Comparison of ENCODE assay signal across 26 cellular contexts in the genomic region with DNA sequence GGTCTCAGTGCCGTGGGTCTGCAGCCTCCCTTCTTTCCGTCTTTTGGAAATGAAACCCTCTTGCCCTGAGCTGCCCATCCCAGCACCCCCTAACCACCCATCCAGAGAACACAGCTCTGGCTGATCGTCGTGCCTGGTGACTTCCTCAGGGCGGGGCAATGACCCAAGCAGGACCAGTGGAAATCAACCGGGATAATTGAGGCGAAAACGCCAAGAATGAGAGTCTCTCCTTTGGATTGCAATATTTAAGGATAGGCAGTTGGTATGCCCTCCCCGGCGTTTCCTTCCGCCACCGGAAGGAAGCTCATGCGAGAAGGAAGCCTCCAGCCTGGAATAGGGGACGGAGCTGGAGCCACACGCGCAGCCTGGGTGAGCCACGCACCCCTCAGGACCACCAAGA.
DNase-seq lines count a peak whose midpoint lies in the region; ATAC-seq, FAIRE-seq and TF ChIP-seq lines count a peak whose summit lies in the region.
"Had no signal": no experiment of that assay in that cellular context is flagged by ENCODE, and none has a peak within 500 bp of the region (broad histone marks: within the 10 kb centered on the region; RNA-seq: fewer than 3 reads in every experiment).

No MANE protein-coding gene starts in this region.

- H3K27me3 ChIP-seq in mesenchymal stem cell (ENCODE audit: control insufficient read depth in 1 of 2, insufficient read depth in 1 of 2, low read length in 2 of 2) (peaks cover 0 to 23% of the 10 kb centered on the region in 2 experiments), testis (no peaks in the 10 kb centered on the region), MM.1S (replicated peaks; ENCODE audit: insufficient read depth, low read length) (no peaks in the 10 kb centered on the region)
- H3K27me3 ChIP-seq: BLaER1 treated with 17β-estradiol and CSF1 and Interleukin-3, amounts not matched to agents 10 nM and 100 nM had no signal

- no peaks in the 10 kb centered on the region for H3K9me2 ChIP-seq in MM.1S (replicated peaks; ENCODE audit: insufficient read depth, low read length)

- no peaks in the 10 kb centered on the region for H3K79me1 ChIP-seq in mesenchymal stem cell (replicated peaks; ENCODE audit: low read length, poor library complexity, severe bottlenecking)

- H3K4me2 ChIP-seq in mesenchymal stem cell (ENCODE audit: low read length, poor library complexity, severe bottlenecking) (no peak overlapping the region), MM.1S (ENCODE audit: low read depth, low read length) (no peak overlapping the region)
- H3K4me2 ChIP-seq: BLaER1 treated with 17β-estradiol and CSF1 and Interleukin-3, amounts not matched to agents 10 nM and 100 nM had no signal

- no peak overlapping the region for H3K23ac ChIP-seq in mesenchymal stem cell (ENCODE audit: low read length in 2 of 2)

- H2BK15ac ChIP-seq in mesenchymal stem cell (ENCODE audit: low read depth, poor library complexity, severe bottlenecking) = no peak overlapping the region

- H3K36me3 ChIP-seq in mesenchymal stem cell (ENCODE audit: control insufficient read depth in 1 of 2, insufficient read depth in 2 of 2, low read depth in 1 of 2, low read length in 2 of 2) (no peaks in the 10 kb centered on the region), testis (ENCODE audit: low read depth, missing control alignments) (no peaks in the 10 kb centered on the region), MM.1S (replicated peaks; ENCODE audit: insufficient read depth, low read length) (no peaks in the 10 kb centered on the region)
- H3K36me3 ChIP-seq: BLaER1 treated with 17β-estradiol and CSF1 and Interleukin-3, amounts not matched to agents 10 nM and 100 nM had no signal

- H4K8ac ChIP-seq in mesenchymal stem cell (ENCODE audit: low read length) = no peak overlapping the region

- intact Hi-C loops in testis (cut with DNase I; ENCODE audit: low total_unique reads) = no loop called here

- peak overlapping the region; percentile 10 for H2BK5ac ChIP-seq in mesenchymal stem cell (ENCODE audit: low read depth, low read length, poor library complexity, severe bottlenecking)

- FAIRE-seq in RCC 7860 (lab: Jason Lieb, UNC) = peak; percentile 88
- FAIRE-seq: A549, GM12878, GM12892, GM18507, GM19239 had no signal

- no peak for TF ChIP-seq POLR2A in testis (IDR thresholded peaks at IDR 0.05)

- no peaks in the 10 kb centered on the region for H4K20me1 ChIP-seq in MM.1S (ENCODE audit: insufficient read depth, low read length)
- H4K20me1 ChIP-seq: BLaER1 treated with 17β-estradiol and CSF1 and Interleukin-3, amounts not matched to agents 10 nM and 100 nM had no signal

- no peaks in the 10 kb centered on the region for H3F3A ChIP-seq in MM.1S (ENCODE audit: insufficient read depth, low read length)

- H3K79me2 ChIP-seq in MM.1S (ENCODE audit: low read length) = no peaks in the 10 kb centered on the region

- no peak overlapping the region for H2BK120ac ChIP-seq in mesenchymal stem cell (ENCODE audit: low read depth, low read length)

- DNase-seq in Caki2 (ENCODE audit: low read depth) (peak; percentile 84), RCC 7860 (ENCODE audit: low spot score) (peak; percentile 75), mesenchymal stem cell (no peak), testis (peak; percentile 34), MM.1S (no peak)
- no peak for DNase-seq in effector CD4-positive, alpha-beta T cell
- DNase-seq: AML-193; Caco-2; CD4-positive, alpha-beta T cell; CD8-positive, alpha-beta T cell; DMS 273 treated with DMSO at 0.1 percent for 48 hours; DMS153; DMS53; DMS79; DND-41; EL; GDM1 had no signal

- H3K9ac ChIP-seq in mesenchymal stem cell (ENCODE audit: low read length) (no peak overlapping the region), MM.1S (ENCODE audit: low read length) (no peak overlapping the region)
- H3K9ac ChIP-seq: BLaER1 treated with 17β-estradiol and CSF1 and Interleukin-3, amounts not matched to agents 10 nM and 100 nM had no signal

- H2BK12ac ChIP-seq in mesenchymal stem cell (ENCODE audit: low read length in 2 of 2) = no peak overlapping the region

- no peak overlapping the region for H3K18ac ChIP-seq in mesenchymal stem cell (ENCODE audit: low read depth in 1 of 2, low read length in 2 of 2)

- peak overlapping the region; percentile 82 for H3K27ac ChIP-seq in mesenchymal stem cell (ENCODE audit: low read length, poor library complexity, severe bottlenecking)
- no peak overlapping the region for H3K27ac ChIP-seq in testis
- H3K27ac ChIP-seq in MM.1S (ENCODE audit: low read length) = no peak overlapping the region
- H3K27ac ChIP-seq: 22Rv1; A549; BLaER1 treated with 17β-estradiol and CSF1 and Interleukin-3, amounts not matched to agents 10 nM and 100 nM; C4-2B had no signal

- TF ChIP-seq CTCF in testis (IDR thresholded peaks at IDR 0.05) (no peak), MM.1S (IDR thresholded peaks at IDR 0.05; ENCODE audit: low read length) (no peak)

- H3K4ac ChIP-seq in mesenchymal stem cell (ENCODE audit: low read depth in 1 of 2, low read length in 2 of 2) = no peak overlapping the region

- H3K4me3 ChIP-seq in mesenchymal stem cell (ENCODE audit: insufficient read depth in 1 of 2, low read depth in 1 of 2, low read length in 2 of 2) (no peak overlapping the region), testis (peak overlapping the region; percentile 0 to 45), MM.1S (ENCODE audit: low read length) (no peak overlapping the region)
- H3K4me3 ChIP-seq: A549; BLaER1 treated with 17β-estradiol and CSF1 and Interleukin-3, amounts not matched to agents 10 nM and 100 nM; GM12878 had no signal

- WGBS in mesenchymal stem cell = 92% methylated on average over 17 of the region's 17 CpGs
- 60 to 71% methylated on average over 15 to 17 of the region's 17 CpGs for WGBS in testis, 2 donors

- ATAC-seq in GM18907 (IDR thresholded peaks at IDR 0.05; ENCODE audit: unreplicated experiment) = no peak
- ATAC-seq: A549; CD8-positive, alpha-beta T cell; GM12878 had no signal

- H3K14ac ChIP-seq in mesenchymal stem cell (ENCODE audit: low read length in 2 of 2) = no peak overlapping the region

- peaks cover 11% of the 10 kb centered on the region for H3K4me1 ChIP-seq in mesenchymal stem cell (ENCODE audit: control insufficient read depth, insufficient read depth, low read depth, low read length)
- H3K4me1 ChIP-seq in testis = no peaks in the 10 kb centered on the region
- no peaks in the 10 kb centered on the region for H3K4me1 ChIP-seq in MM.1S (ENCODE audit: low read length)
- H3K4me1 ChIP-seq: BLaER1 treated with 17β-estradiol and CSF1 and Interleukin-3, amounts not matched to agents 10 nM and 100 nM; Caco-2 had no signal

- in situ Hi-C loops in Caki2 (cut with HindIII; ENCODE audit: low pct_unique_long_range_greater_than_20kb, low sequenced_read_pairs) = no loop called here

- H4K91ac ChIP-seq in mesenchymal stem cell (ENCODE audit: low read length) = no peak overlapping the region

- H3K9me3 ChIP-seq in mesenchymal stem cell (ENCODE audit: control insufficient read depth, low read length) (peaks cover 11% of the 10 kb centered on the region), testis (no peaks in the 10 kb centered on the region), MM.1S (replicated peaks; ENCODE audit: insufficient read depth, low read length) (no peaks in the 10 kb centered on the region)
- H3K9me3 ChIP-seq: Caco-2 had no signal

- H2AK5ac ChIP-seq in mesenchymal stem cell (ENCODE audit: low read length, severe bottlenecking) = peak overlapping the region; percentile 49

- no peak overlapping the region for H2AFZ ChIP-seq in mesenchymal stem cell (ENCODE audit: low read depth, low read length)
- no peak overlapping the region for H2AFZ ChIP-seq in MM.1S (ENCODE audit: low read length)

Comparison
In these comparisons a context has a peak if more than half of its experiments do, and no peak if none do; other contexts are left out.
1. DNase-seq: peak in Caki2 (single experiment), RCC 7860 (single experiment) and testis (single experiment); none in mesenchymal stem cell (single experiment), effector CD4-positive, alpha-beta T cell (single experiment) and MM.1S (single experiment).
2. H3K4me3 ChIP-seq: peak in testis (2 of 2); none in mesenchymal stem cell (0 of 2) and MM.1S (single experiment).